16 cellular contexts compared by ENCODE assay signal in the genomic region with DNA sequence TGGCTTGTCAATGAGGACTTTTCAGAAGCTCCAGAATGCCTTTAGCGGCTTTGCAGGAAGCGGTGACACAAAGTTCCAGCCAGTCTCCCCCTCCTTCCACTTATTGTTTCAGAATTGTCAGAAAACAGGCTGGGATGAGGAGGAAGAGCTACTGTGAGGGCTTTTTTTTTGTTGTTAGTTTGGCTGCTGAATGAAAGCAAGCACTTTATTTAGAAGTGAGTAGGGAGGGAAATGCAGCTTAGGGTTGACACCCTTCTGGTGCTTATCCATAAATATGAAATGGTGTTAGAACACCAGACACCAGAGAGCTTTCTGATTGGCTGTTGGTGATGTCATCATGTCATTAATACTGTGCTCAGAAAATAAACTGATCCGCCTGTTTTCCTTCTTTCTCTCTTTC.
DNase-seq lines count a peak whose midpoint lies in the region; ATAC-seq, FAIRE-seq and TF ChIP-seq lines count a peak whose summit lies in the region.
"Had no signal": no experiment of that assay in that cellular context is flagged by ENCODE, and none has a peak within 500 bp of the region (broad histone marks: within the 10 kb centered on the region; RNA-seq: fewer than 3 reads in every experiment).

No MANE protein-coding gene starts in this region.

- H3F3A ChIP-seq in Loucy (ENCODE audit: low read depth) = peaks cover 4% of the 10 kb centered on the region; the same call in 1 of the 2 replicates

- DNase-seq in DMS53 (lab: John Stamatoyannopoulos, UW) = peak; percentile 69
- DNase-seq in mesendoderm = no peak
- no peak for DNase-seq in GM20000 (ENCODE audit: low spot score)
- no peak for DNase-seq in tibial artery
- no peak for DNase-seq in Caco-2
- DNase-seq: activated naive CD4-positive, alpha-beta T cell treated with anti-CD3 and anti-CD28 coated beads, Interleukin-2, amount 50 U/mL, for 16 hours; central memory CD4-positive, alpha-beta T cell; NCI-H82; testis had no signal

- H3K79me1 ChIP-seq in mesendoderm (ENCODE audit: low read length) = peaks cover 13% of the 10 kb centered on the region

- no peak overlapping the region for H2BK15ac ChIP-seq in mesendoderm (replicated peaks; ENCODE audit: low read depth)

- peaks cover 69% of the 10 kb centered on the region for H4K20me1 ChIP-seq in Loucy (ENCODE audit: insufficient read depth, low read length, poor library complexity, severe bottlenecking)

- no peak for ATAC-seq in GM19351 (IDR thresholded peaks at IDR 0.05; ENCODE audit: unreplicated experiment)

- peak; percentile 74 for FAIRE-seq in endometrium (lab: Jason Lieb, UNC)
- FAIRE-seq: TTC549 had no signal

- H3K4me3 ChIP-seq in Loucy (ENCODE audit: low read length, poor library complexity, severe bottlenecking) (no peak overlapping the region), mesendoderm (ENCODE audit: low read length) (no peak overlapping the region), tibial artery (no peak overlapping the region), Caco-2 (ENCODE audit: low read depth, low read length) (no peak overlapping the region)
- H3K4me3 ChIP-seq: smooth muscle cell, testis had no signal

- H3K27ac ChIP-seq in mesendoderm (ENCODE audit: low read depth, low read length) = no peak overlapping the region
- H3K27ac ChIP-seq in tibial artery = no peak overlapping the region
- H3K27ac ChIP-seq: C4-2B, KMS-11, testis had no signal

- no peak overlapping the region for H2AFZ ChIP-seq in Loucy (ENCODE audit: low read length)

- peaks cover 20% of the 10 kb centered on the region for H3K4me1 Mint-ChIP-seq in Caco-2 (ENCODE audit: low read depth, unreplicated experiment)

- no peaks in the 10 kb centered on the region for H3K27me3 Mint-ChIP-seq in Caco-2 (ENCODE audit: insufficient read depth, unreplicated experiment)

- no TSS peak for BruUV-seq in Caco-2 (replicated peaks; lab: Mats Ljungman, UMichigan)

- H2BK120ac ChIP-seq in mesendoderm (ENCODE audit: low read depth, low read length) = no peak overlapping the region

- H3K4me3 Mint-ChIP-seq in Caco-2 (ENCODE audit: unreplicated experiment) = no peak overlapping the region

- no peaks in the 10 kb centered on the region for H3K9me3 ChIP-seq in Loucy (ENCODE audit: insufficient read depth, low read depth, low read length)
- no peaks in the 10 kb centered on the region for H3K9me3 ChIP-seq in tibial artery
- H3K9me3 ChIP-seq in Caco-2 = no peaks in the 10 kb centered on the region
- H3K9me3 ChIP-seq: testis had no signal

- peak overlapping the region; percentile 34 for H3K56ac ChIP-seq in mesendoderm (ENCODE audit: low read length)

- no peak overlapping the region for H4K8ac ChIP-seq in mesendoderm (ENCODE audit: low read depth, low read length)

- peaks cover 68% of the 10 kb centered on the region for H3K36me3 ChIP-seq in Loucy (ENCODE audit: insufficient read depth, low read length)
- no peaks in the 10 kb centered on the region for H3K36me3 ChIP-seq in mesendoderm (ENCODE audit: control insufficient read depth, insufficient read depth, low read length)
- H3K36me3 ChIP-seq in tibial artery = no peaks in the 10 kb centered on the region
- no peaks in the 10 kb centered on the region for H3K36me3 ChIP-seq in Caco-2 (ENCODE audit: control insufficient read depth, insufficient read depth, low read length)

- no peak overlapping the region for H4K5ac ChIP-seq in mesendoderm (ENCODE audit: low read length)

- CTCF ChIA-PET in Caco-2 (lab: Charles Lee) = no interaction called here

- H3K9ac ChIP-seq in Loucy (ENCODE audit: low read depth, low read length, poor library complexity, severe bottlenecking) (no peak overlapping the region), mesendoderm (ENCODE audit: low read length) (no peak overlapping the region)
- H3K9ac ChIP-seq: KMS-11 had no signal

- no peaks in the 10 kb centered on the region for H3K9me3 Mint-ChIP-seq in Caco-2 (ENCODE audit: unreplicated experiment)

- TF ChIP-seq CTCF in Loucy (conservative IDR thresholded peaks at IDR 0.05; ENCODE audit: low read length) (no peak), GM20000 (IDR thresholded peaks at IDR 0.05; ENCODE audit: extremely low read depth, missing control alignments) (no peak), tibial artery (IDR thresholded peaks at IDR 0.05) (no peak), Caco-2 (IDR thresholded peaks at IDR 0.05; ENCODE audit: insufficient read depth in 1 of 2, low read depth in 1 of 2, low read length in 1 of 2, severe bottlenecking in 1 of 2, unreplicated experiment in 1 of 2) (no peak)

- intact Hi-C loops in tibial artery (cut with DNase I; ENCODE audit: low total_unique reads) (no loop called here), Caco-2 (cut with micrococcal nuclease; ENCODE audit: unreplicated experiment) (no loop called here)

- H3K79me2 ChIP-seq in Loucy (ENCODE audit: insufficient read depth, low read length) (peaks cover 95% of the 10 kb centered on the region), mesendoderm (ENCODE audit: control insufficient read depth, insufficient read depth, low read length) (peaks cover 14% of the 10 kb centered on the region)

- no peak overlapping the region for H3K27ac Mint-ChIP-seq in Caco-2 (ENCODE audit: unreplicated experiment)

- H3K4me1 ChIP-seq in Loucy (ENCODE audit: insufficient read depth, low read length, poor library complexity, severe bottlenecking) (peaks cover 62% of the 10 kb centered on the region), mesendoderm (ENCODE audit: control insufficient read depth, low read depth, low read length) (peaks cover 15% of the 10 kb centered on the region), tibial artery (peaks cover 0 to 4% (median 0%) of the 10 kb centered on the region in 4 donors), Caco-2 (peaks cover 23% of the 10 kb centered on the region)
- H3K4me1 ChIP-seq: testis had no signal

- no peaks in the 10 kb centered on the region for H3K36me3 Mint-ChIP-seq in Caco-2 (ENCODE audit: insufficient read depth, unreplicated experiment)

- no CpG with 5 or more reads among the region's 3 CpGs for WGBS in mesendoderm (ENCODE audit: extremely low coverage, insufficient coverage, low lambda C conversion rate)

- POLR2A ChIA-PET in Caco-2 (lab: Charles Lee) = no interaction called here

- no peak overlapping the region for H2BK5ac ChIP-seq in mesendoderm (ENCODE audit: low read length)

- H3K9me2 ChIP-seq in Loucy (replicated peaks; ENCODE audit: low read depth, low read length) = no peaks in the 10 kb centered on the region

- H3K4me2 ChIP-seq in Loucy (ENCODE audit: low read depth, low read length, poor library complexity, severe bottlenecking) (peak overlapping the region; percentile 18), mesendoderm (ENCODE audit: low read length) (no peak overlapping the region)
- H3K4me2 ChIP-seq: KMS-11, smooth muscle cell had no signal

- H3K4ac ChIP-seq in mesendoderm (ENCODE audit: low read depth, low read length) = no peak overlapping the region

- H2AK5ac ChIP-seq in mesendoderm (ENCODE audit: low read length) = no peak overlapping the region

- no peak overlapping the region for H3K23ac ChIP-seq in mesendoderm (ENCODE audit: low read length)

- H3K18ac ChIP-seq in mesendoderm (ENCODE audit: low read length) = no peak overlapping the region

- H3K27me3 ChIP-seq in Loucy (ENCODE audit: insufficient read depth, low read length, poor library complexity, severe bottlenecking) (no peaks in the 10 kb centered on the region), mesendoderm (ENCODE audit: insufficient read depth, low read length, poor library complexity) (no peaks in the 10 kb centered on the region), tibial artery (no peaks in the 10 kb centered on the region), Caco-2 (replicated peaks; ENCODE audit: control insufficient read depth, insufficient read depth, low read length) (no peaks in the 10 kb centered on the region)
- H3K27me3 ChIP-seq: testis had no signal
